21 cellular contexts compared by ENCODE assay signal in genomic region chr6:85585741-85586140, GRCh38.
"Had no signal": no experiment of that assay in that cellular context is flagged by ENCODE, and none has a peak within 500 bp of the region (broad histone marks: within the 10 kb centered on the region; RNA-seq: fewer than 3 reads in every experiment).

No MANE protein-coding gene starts in this region.

- DNase-seq: activated CD4-positive, alpha-beta T cell treated with anti-CD3 and anti-CD28 coated beads, Interleukin-2, amount 50 U/mL, for 4 hours; activated CD8-positive, alpha-beta memory T cell treated with anti-CD3 and anti-CD28 coated beads for 24 hours; activated CD8-positive, alpha-beta memory T cell treated with anti-CD3 and anti-CD28 coated beads, Interleukin-2, amount 50 U/mL, for 4 hours; activated naive CD4-positive, alpha-beta T cell; activated T-cell treated with anti-CD3 and anti-CD28 coated beads, Interleukin-2, amount 50 U/mL, for 4 hours; adrenal gland; cerebellar nuclear complex; cortex of kidney; endodermal cell; foreskin melanocyte; lower lobe of right lung; mesendoderm; mucosa of descending colon; occipital lobe; posterior cingulate gyrus; right lobe of liver; small intestine; stimulated activated CD4-positive, alpha-beta T cell treated with anti-CD3 and anti-CD28 coated beads, Interleukin-2, amount 100 ng/mL, for 24 hours; stimulated activated naive CD8-positive, alpha-beta T cell treated with anti-CD3 and anti-CD28 coated beads, Interleukin-15, amount 100 ng/mL, for 72 hours; T-helper 9 cell; tibial artery had no signal
